ENCODE assay signal across 9 cellular contexts in the genomic region with DNA sequence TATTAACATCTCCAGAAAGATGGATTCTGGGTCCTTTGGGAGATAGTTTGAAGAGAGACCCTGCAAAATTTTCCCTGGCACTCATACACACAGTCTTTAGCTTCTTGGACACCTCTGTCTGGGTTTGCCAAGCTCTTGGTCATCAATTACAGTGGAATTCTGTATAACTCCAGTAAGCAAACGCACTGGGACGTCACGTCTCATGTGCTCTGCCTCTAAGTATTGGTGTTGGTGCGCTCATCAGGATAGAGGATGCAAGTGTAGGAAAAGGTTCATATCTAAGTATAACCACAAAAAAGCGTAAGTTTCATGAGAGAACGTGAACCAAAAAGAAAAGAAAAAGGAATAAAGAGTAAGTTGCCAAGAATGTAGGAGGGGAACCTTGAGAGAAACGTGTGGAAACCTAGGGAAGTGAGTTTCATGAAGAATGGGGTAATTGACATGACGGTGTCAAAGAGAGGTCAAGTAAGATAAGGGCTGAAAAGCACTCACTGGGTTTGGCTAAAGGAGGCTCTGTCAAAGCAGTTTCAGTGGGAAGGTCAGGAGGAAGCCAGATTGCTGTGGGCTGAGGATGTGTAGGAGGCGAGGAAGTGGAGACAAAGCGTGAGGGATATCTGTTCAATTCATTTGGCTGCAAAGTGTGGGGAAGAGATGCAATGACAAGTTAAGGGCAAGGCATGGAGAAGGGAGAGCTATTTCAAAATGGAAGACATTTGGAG.
"Had no signal": no experiment of that assay in that cellular context is flagged by ENCODE, and none has a peak within 500 bp of the region (broad histone marks: within the 10 kb centered on the region; RNA-seq: fewer than 3 reads in every experiment).

No MANE protein-coding gene starts in this region.

- H3K27ac ChIP-seq: breast epithelium, esophagus muscularis mucosa, foreskin keratinocyte had no signal

- H3K27me3 ChIP-seq: breast epithelium, esophagus muscularis mucosa had no signal

- H3K4me3 ChIP-seq: breast epithelium, esophagus muscularis mucosa had no signal

- ATAC-seq: activated naive CD4-positive, alpha-beta T cell treated with anti-CD3 and anti-CD28 coated beads, Interleukin-2, amount 50 U/mL, for 72 hours; activated T-cell treated with anti-CD3 and anti-CD28 coated beads, Interleukin-2, amount 50 U/mL, for 4 hours; foreskin keratinocyte had no signal

- H3K9me3 ChIP-seq: breast epithelium, esophagus muscularis mucosa had no signal

- DNase-seq: activated CD4-positive, alpha-beta T cell treated with anti-CD3 and anti-CD28 coated beads, Interleukin-2, amount 50 U/mL, for 4 hours; activated CD4-positive, CD25-positive, alpha-beta regulatory T cell treated with anti-CD3 and anti-CD28 coated beads, Interleukin-2, amount 50 U/mL, for 72 hours; activated effector memory CD4-positive, alpha-beta T cell treated with anti-CD3 and anti-CD28 coated beads, Interleukin-2, amount 50 U/mL, for 16 hours; activated T-cell treated with anti-CD3 and anti-CD28 coated beads, Interleukin-2, amount 50 U/mL, for 4 hours; foreskin keratinocyte; stimulated activated CD4-positive, alpha-beta T cell treated with anti-CD3 and anti-CD28 coated beads, Interleukin-4, amount 100 ng/mL, for 1 hour had no signal

- H3K4me1 ChIP-seq: breast epithelium, esophagus muscularis mucosa, foreskin keratinocyte had no signal

- H3K36me3 ChIP-seq: breast epithelium, esophagus muscularis mucosa had no signal
